In genomic region chr4:25379591-25379990, GRCh38 we compare ENCODE assay signal across 21 cellular contexts. TPM values are rescaled to one million over a fixed set of nuclear protein-coding genes. Genes with fewer than 3 reads are reported as not detected.
DNase-seq lines count a peak whose midpoint lies in the region; ATAC-seq and TF ChIP-seq lines count a peak whose summit lies in the region.
"Had no signal": no experiment of that assay in that cellular context is flagged by ENCODE, and none has a peak within 500 bp of the region (broad histone marks: within the 10 kb centered on the region; RNA-seq: fewer than 3 reads in every experiment).

No MANE protein-coding gene starts in this region.

- no peaks in the 10 kb centered on the region for H3K27me3 Mint-ChIP-seq in CD4-positive, CD25-positive, alpha-beta regulatory T cell
- no peaks in the 10 kb centered on the region for H3K27me3 Mint-ChIP-seq in neural progenitor cell (ENCODE audit: insufficient read depth, low read depth)
- no peaks in the 10 kb centered on the region for H3K27me3 Mint-ChIP-seq in natural killer cell treated with Interleukin-12 subunit alpha and Interleukin-12 subunit beta and Interleukin-15 and Interleukin-18, amount 100 ng/mL, for 72 hours

- H3K4me2 ChIP-seq in Karpas-422 (ENCODE audit: low read depth, low read length, poor library complexity, severe bottlenecking) = peak overlapping the region; percentile 81
- peak overlapping the region; percentile 93 for H3K4me2 ChIP-seq in neural progenitor cell

- no peaks in the 10 kb centered on the region for H3K9me2 ChIP-seq in Karpas-422 (replicated peaks; ENCODE audit: insufficient read depth, low read length)

- no peaks in the 10 kb centered on the region for H3K9me3 ChIP-seq in CD4-positive, CD25-positive, alpha-beta regulatory T cell (ENCODE audit: control insufficient read depth in 2 of 2, low read length in 2 of 2)
- no peaks in the 10 kb centered on the region for H3K9me3 ChIP-seq in Karpas-422 (ENCODE audit: low read length)
- H3K9me3 ChIP-seq in neural progenitor cell (ENCODE audit: low read depth) = no peaks in the 10 kb centered on the region
- H3K9me3 ChIP-seq: A549, Peyer's patch had no signal

- H3K4me1 Mint-ChIP-seq in CD4-positive, CD25-positive, alpha-beta regulatory T cell = peaks cover 6 to 20% (median 13%) of the 10 kb centered on the region in 4 donors
- no peaks in the 10 kb centered on the region for H3K4me1 Mint-ChIP-seq in neural progenitor cell
- H3K4me1 Mint-ChIP-seq in natural killer cell treated with Interleukin-12 subunit alpha and Interleukin-12 subunit beta and Interleukin-15 and Interleukin-18, amount 100 ng/mL, for 72 hours (ENCODE audit: low read depth in 2 of 2) = peaks cover 0 to 11% of the 10 kb centered on the region in 2 donors

- H3K4me3 ChIP-seq in CD4-positive, CD25-positive, alpha-beta regulatory T cell (ENCODE audit: low read depth, low read length) = peak overlapping the region; percentile 83
- H3K4me3 ChIP-seq in Karpas-422 (ENCODE audit: low read length) (peak overlapping the region; percentile 95; the same call in 1 of the 2 replicates), neural progenitor cell (no peak overlapping the region)
- H3K4me3 ChIP-seq: A549, Peyer's patch had no signal

- H3K27me3 ChIP-seq in CD4-positive, CD25-positive, alpha-beta regulatory T cell (ENCODE audit: control insufficient read depth, insufficient read depth, low read length) = no peaks in the 10 kb centered on the region
- H3K27me3 ChIP-seq in Karpas-422 (ENCODE audit: low read length) = no peaks in the 10 kb centered on the region
- no peaks in the 10 kb centered on the region for H3K27me3 ChIP-seq in neural progenitor cell
- H3K27me3 ChIP-seq: Peyer's patch had no signal

- H3K27ac Mint-ChIP-seq in CD4-positive, CD25-positive, alpha-beta regulatory T cell = no peak overlapping the region
- no peak overlapping the region for H3K27ac Mint-ChIP-seq in neural progenitor cell
- no peak overlapping the region for H3K27ac Mint-ChIP-seq in natural killer cell treated with Interleukin-12 subunit alpha and Interleukin-12 subunit beta and Interleukin-15 and Interleukin-18, amount 100 ng/mL, for 72 hours

- no peak for ATAC-seq in CD4-positive, CD25-positive, alpha-beta regulatory T cell (ENCODE audit: low read depth in 2 of 2)
- ATAC-seq in natural killer cell treated with Interleukin-12 subunit alpha and Interleukin-12 subunit beta and Interleukin-15 and Interleukin-18, amount 100 ng/mL, for 72 hours = no peak
- ATAC-seq: A549 had no signal

- no peak overlapping the region for H3K4me3 Mint-ChIP-seq in CD4-positive, CD25-positive, alpha-beta regulatory T cell
- H3K4me3 Mint-ChIP-seq in neural progenitor cell = no peak overlapping the region
- H3K4me3 Mint-ChIP-seq in natural killer cell treated with Interleukin-12 subunit alpha and Interleukin-12 subunit beta and Interleukin-15 and Interleukin-18, amount 100 ng/mL, for 72 hours = no peak overlapping the region

- no peak overlapping the region for H3K27ac ChIP-seq in CD4-positive, CD25-positive, alpha-beta regulatory T cell (ENCODE audit: insufficient read depth, low read length, poor library complexity, severe bottlenecking)
- no peak overlapping the region for H3K27ac ChIP-seq in Karpas-422 (ENCODE audit: low read length)
- no peak overlapping the region for H3K27ac ChIP-seq in neural progenitor cell
- H3K27ac ChIP-seq: A549, C4-2B, Peyer's patch had no signal

- H3K36me3 ChIP-seq in CD4-positive, CD25-positive, alpha-beta regulatory T cell (ENCODE audit: control insufficient read depth, insufficient read depth, low read length) = peaks cover 37% of the 10 kb centered on the region
- H3K36me3 ChIP-seq in Karpas-422 (ENCODE audit: insufficient read depth, low read length) = peaks cover 41% of the 10 kb centered on the region; the same call in 1 of the 2 replicates
- no peaks in the 10 kb centered on the region for H3K36me3 ChIP-seq in neural progenitor cell

- no peak overlapping the region for H2AFZ ChIP-seq in Karpas-422 (ENCODE audit: low read length)
- no peak overlapping the region for H2AFZ ChIP-seq in neural progenitor cell (replicated peaks)

- peaks cover 7% of the 10 kb centered on the region for H3F3A ChIP-seq in neural progenitor cell (ENCODE audit: low read depth)

- no peak for DNase-seq in CD4-positive, CD25-positive, alpha-beta regulatory T cell
- no peak for DNase-seq in Karpas-422
- peak; percentile 20 for DNase-seq in OCI-M1 (lab: John Stamatoyannopoulos, UW)
- no peak for DNase-seq in neural progenitor cell (ENCODE audit: low spot score)
- no peak for DNase-seq in natural killer cell treated with Interleukin-12 subunit alpha and Interleukin-12 subunit beta and Interleukin-15 and Interleukin-18, amount 100 ng/mL, for 72 hours (ENCODE audit: low spot score)
- no peak for DNase-seq in activated gamma-delta T cell (lab: John Stamatoyannopoulos, UW)
- DNase-seq in activated CD4-positive, alpha-beta T cell treated with anti-CD3 and anti-CD28 coated beads, Interleukin-2, amount 50 U/mL, for 48 hours = no peak
- DNase-seq: EL; GDM1; HCEC 1CT; KG1; NCI-H1092; NCI-H1417 treated with DMSO at 0.1 percent for 48 hours; NCI-H1694 treated with DMSO at 0.1 percent for 48 hours; NCI-H2081; NCI-H2227 treated with DMSO at 0.1 percent for 48 hours; NK-92 treated with Interleukin-12 subunit alpha and Interleukin-12 subunit beta, amount 100 ng/mL, for 24 hours; Peyer's patch; SHP77 treated with DMSO at 0.1 percent for 48 hours had no signal

- H3K36me3 Mint-ChIP-seq in CD4-positive, CD25-positive, alpha-beta regulatory T cell = peaks cover 21% of the 10 kb centered on the region
- peaks cover 7% of the 10 kb centered on the region for H3K36me3 Mint-ChIP-seq in neural progenitor cell
- peaks cover 11% of the 10 kb centered on the region for H3K36me3 Mint-ChIP-seq in natural killer cell treated with Interleukin-12 subunit alpha and Interleukin-12 subunit beta and Interleukin-15 and Interleukin-18, amount 100 ng/mL, for 72 hours

- no peak for TF ChIP-seq CTCF in neural progenitor cell (IDR thresholded peaks at IDR 0.05)

- H3K9ac ChIP-seq in Karpas-422 (ENCODE audit: low read length) = no peak overlapping the region; the same call in 1 of the 2 replicates
- H3K9ac ChIP-seq in neural progenitor cell = no peak overlapping the region

- H3K79me2 ChIP-seq in Karpas-422 (ENCODE audit: low read length) (peaks cover 62% of the 10 kb centered on the region), neural progenitor cell (ENCODE audit: low read depth) (peaks cover 33% of the 10 kb centered on the region)

- no peaks in the 10 kb centered on the region for H3K9me3 Mint-ChIP-seq in CD4-positive, CD25-positive, alpha-beta regulatory T cell
- H3K9me3 Mint-ChIP-seq in neural progenitor cell = no peaks in the 10 kb centered on the region
- no peaks in the 10 kb centered on the region for H3K9me3 Mint-ChIP-seq in natural killer cell treated with Interleukin-12 subunit alpha and Interleukin-12 subunit beta and Interleukin-15 and Interleukin-18, amount 100 ng/mL, for 72 hours

- peaks cover 31% of the 10 kb centered on the region for H3K4me1 ChIP-seq in CD4-positive, CD25-positive, alpha-beta regulatory T cell (ENCODE audit: control insufficient read depth, insufficient read depth, low read length, poor library complexity, severe bottlenecking)
- peaks cover 24% of the 10 kb centered on the region for H3K4me1 ChIP-seq in Karpas-422 (ENCODE audit: low read length)
- H3K4me1 ChIP-seq in neural progenitor cell = peaks cover 12% of the 10 kb centered on the region

- no peaks in the 10 kb centered on the region for H4K20me1 ChIP-seq in Karpas-422 (ENCODE audit: insufficient read depth, low read depth, low read length)
- H4K20me1 ChIP-seq in neural progenitor cell (ENCODE audit: low read depth) = no peaks in the 10 kb centered on the region

RNA-seq across cellular contexts. Expression of gene ANAPC4, which starts 2.5 kb away (rescaled TPM):
- total RNA-seq in CD4-positive, CD25-positive, alpha-beta regulatory T cell = 50.0 TPM
- polyA plus RNA-seq in CD4-positive, CD25-positive, alpha-beta regulatory T cell = 10 to 100 TPM; 18.5 to 24.6 (median 21.6) TPM
- 57.6 and 75.7 TPM in 2 replicates for total RNA-seq in Karpas-422 (2014; rRNA removed; shearing (Covaris generic); ENCODE audit: low replicate concordance)
- 40.1 and 55.1 TPM in 2 replicates for total RNA-seq in neural progenitor cell (ENCODE audit: low replicate concordance)
- 10 to 100 TPM; 43.0 to 66.6 TPM for total RNA-seq in natural killer cell treated with Interleukin-12 subunit alpha and Interleukin-12 subunit beta and Interleukin-15 and Interleukin-18, amount 100 ng/mL, for 72 hours
